Comparison of ENCODE assay signal across 13 cellular contexts in genomic region chr5:168364738-168365550, GRCh38.
DNase-seq lines count a peak whose midpoint lies in the region; ATAC-seq and TF ChIP-seq lines count a peak whose summit lies in the region.
"Had no signal": no experiment of that assay in that cellular context is flagged by ENCODE, and none has a peak within 500 bp of the region (broad histone marks: within the 10 kb centered on the region; RNA-seq: fewer than 3 reads in every experiment).

No MANE protein-coding gene starts in this region.

- H3K27ac Mint-ChIP-seq in HFFc6: peak overlapping the region; percentile 89
- H3K27ac Mint-ChIP-seq: memory B cell had no signal

- peak overlapping the region; percentile 69 for H3K4me3 Mint-ChIP-seq in HFFc6
- H3K4me3 Mint-ChIP-seq: memory B cell had no signal

- no peaks in the 10 kb centered on the region for H3K27me3 ChIP-seq in body of pancreas

- peaks cover 45% of the 10 kb centered on the region for H3K4me1 Mint-ChIP-seq in HFFc6 (ENCODE audit: low read depth)
- H3K4me1 Mint-ChIP-seq: memory B cell had no signal

- H3K36me3 Mint-ChIP-seq in HFFc6 (ENCODE audit: low read depth): peaks cover 6% of the 10 kb centered on the region; the same call in 1 of the 2 replicates
- H3K36me3 Mint-ChIP-seq: memory B cell had no signal

- no peaks in the 10 kb centered on the region for H3K9me3 ChIP-seq in body of pancreas

- H3K27me3 Mint-ChIP-seq in HFFc6 (ENCODE audit: insufficient read depth): peaks cover 2% of the 10 kb centered on the region
- H3K27me3 Mint-ChIP-seq: memory B cell had no signal

- DNase-seq in HFFc6: no peak
- DNase-seq in body of pancreas: peak in 3 of 4 donors; percentile 42 to 51 (median 48)
- DNase-seq in iris pigment epithelial cell (ENCODE audit: low read depth): peak; percentile 11
- peak; percentile 15 for DNase-seq in stromal cell of bone marrow (ENCODE audit: low read depth)
- no peak for DNase-seq in retina
- no peak for DNase-seq in SHP77 (lab: John Stamatoyannopoulos, UW)
- DNase-seq: effector CD4-positive, alpha-beta T cell; NCI-H1436 treated with DMSO at 0.1 percent for 48 hours; stimulated activated CD4-positive, alpha-beta T cell treated with anti-CD3 and anti-CD28 coated beads, Interleukin-4, amount 100 ng/mL, for 4 hours; SW 1271 had no signal

- H3K36me3 ChIP-seq in body of pancreas (replicated peaks in 1 of 2; ENCODE audit: insufficient read depth in 1 of 2, low read depth in 2 of 2): no peaks in the 10 kb centered on the region

- TF ChIP-seq CTCF in HFFc6 (IDR thresholded peaks at IDR 0.05) (no peak), body of pancreas (IDR thresholded peaks at IDR 0.05) (no peak)

- ATAC-seq in body of pancreas: peak; percentile 66
- no peak for ATAC-seq in HG03432 (IDR thresholded peaks at IDR 0.05; ENCODE audit: unreplicated experiment)
- no peak for ATAC-seq in HG03159 (IDR thresholded peaks at IDR 0.05; ENCODE audit: unreplicated experiment)

- no peak for TF ChIP-seq POLR2A in body of pancreas (IDR thresholded peaks at IDR 0.05)

- H3K27ac ChIP-seq in body of pancreas: peak overlapping the region; percentile 67 to 78 (median 72)

- WGBS in body of pancreas, 2 donors: 33 to 47% methylated on average over 11 to 12 of the region's 12 CpGs

- no peaks in the 10 kb centered on the region for H3K9me3 Mint-ChIP-seq in HFFc6
- H3K9me3 Mint-ChIP-seq: memory B cell had no signal

- H3K4me3 ChIP-seq in body of pancreas: no peak overlapping the region

- intact Hi-C loops in body of pancreas (cut with DNase I): no loop called here

- H3K4me1 ChIP-seq in body of pancreas: peaks cover 40% of the 10 kb centered on the region

Comparison
In these comparisons a context has a peak if more than half of its experiments do, and no peak if none do; other contexts are left out.
1. DNase-seq: peak in body of pancreas (3 of 4), iris pigment epithelial cell (single experiment) and stromal cell of bone marrow (single experiment); none in HFFc6 (single experiment), retina (single experiment) and SHP77 (0 of 2).